Comparison of ENCODE assay signal across 8 cellular contexts in genomic region chr9:120490888-120491595, GRCh38.
A peak's percentile ranks its signal among the peaks of the same experiment; 100 is the strongest.
DNase-seq lines count a peak whose midpoint lies in the region; ATAC-seq and TF ChIP-seq lines count a peak whose summit lies in the region.

No MANE protein-coding gene starts in this region.

- H3K4me1 ChIP-seq in left lung (peaks cover 0 to 12% of the 10 kb centered on the region in 2 donors), PC-3 (ENCODE audit: insufficient read depth, low read length) (peaks cover 7% of the 10 kb centered on the region; the same call in 1 of the 2 replicates), Karpas-422 (ENCODE audit: low read length) (peaks cover 27% of the 10 kb centered on the region)

- H3K27me3 Mint-ChIP-seq in IgD-negative memory B cell = no peaks in the 10 kb centered on the region

- H3K4me3 ChIP-seq in left lung (no peak overlapping the region), PC-3 (ENCODE audit: low read length) (no peak overlapping the region), lower leg skin (ENCODE audit: low read depth, poor library complexity, severe bottlenecking) (no peak overlapping the region), Karpas-422 (ENCODE audit: low read length) (no peak overlapping the region)

- no peak overlapping the region for H3K4me2 ChIP-seq in PC-3 (ENCODE audit: low read length)
- H3K4me2 ChIP-seq in Karpas-422 (ENCODE audit: low read depth, low read length, poor library complexity, severe bottlenecking) = no peak overlapping the region

- TF ChIP-seq POLR2A in lower leg skin (IDR thresholded peaks at IDR 0.05) = no peak

- H3K9me3 ChIP-seq in left lung (no peaks in the 10 kb centered on the region), PC-3 (ENCODE audit: low read length) (no peaks in the 10 kb centered on the region), Karpas-422 (ENCODE audit: low read length) (no peaks in the 10 kb centered on the region)

- CTCF ChIA-PET in PC-3 (lab: Charles Lee) = no interaction called here

- intact Hi-C loops in left lung (cut with DNase I) = no loop called here
- intact Hi-C loops in PC-3 (cut with micrococcal nuclease) = no loop called here
- intact Hi-C loops in lower leg skin (cut with DNase I; ENCODE audit: low total_unique reads) = no loop called here

- ATAC-seq in GM18517 (IDR thresholded peaks at IDR 0.05; ENCODE audit: unreplicated experiment) = peak; percentile 59
- ATAC-seq in GM21786 (IDR thresholded peaks at IDR 0.05; ENCODE audit: unreplicated experiment) = peak; percentile 98
- ATAC-seq in left lung = peak; percentile 86
- ATAC-seq in PC-3 = no peak

- H3K36me3 ChIP-seq in left lung (peaks cover 0 to 42% of the 10 kb centered on the region in 2 donors), PC-3 (ENCODE audit: low read depth, low read length) (peaks cover 12% of the 10 kb centered on the region), Karpas-422 (ENCODE audit: insufficient read depth, low read length) (peaks cover 19% of the 10 kb centered on the region; the same call in 1 of the 2 replicates)

- H3K27me3 ChIP-seq in left lung = no peaks in the 10 kb centered on the region
- no peaks in the 10 kb centered on the region for H3K27me3 ChIP-seq in PC-3 (ENCODE audit: low read length)
- H3K27me3 ChIP-seq in Karpas-422 (ENCODE audit: low read length) = no peaks in the 10 kb centered on the region

- no peak overlapping the region for H3K9ac ChIP-seq in PC-3 (ENCODE audit: low read length)
- no peak overlapping the region for H3K9ac ChIP-seq in Karpas-422 (ENCODE audit: low read length)

- peak overlapping the region in 2 of 3 donors; percentile 6 to 22 for H3K27ac Mint-ChIP-seq in IgD-negative memory B cell

- WGBS in lower leg skin, 2 donors = 62 to 63% methylated on average over 5 of the region's 5 CpGs

- H3F3A ChIP-seq in PC-3 (ENCODE audit: low read length, unreplicated experiment) = no peaks in the 10 kb centered on the region

- peaks cover 12% of the 10 kb centered on the region for H3K36me3 Mint-ChIP-seq in IgD-negative memory B cell

- peak in 1 of 2 donors; percentile 41 for DNase-seq in left lung
- no peak for DNase-seq in PC-3
- no peak for DNase-seq in lower leg skin (ENCODE audit: low spot score in 2 of 2)
- DNase-seq in Karpas-422 = no peak
- DNase-seq in effector CD8-positive, alpha-beta T cell (lab: John Stamatoyannopoulos, UW) = no peak

- H4K20me1 ChIP-seq in PC-3 (ENCODE audit: low read length) (no peaks in the 10 kb centered on the region), Karpas-422 (ENCODE audit: insufficient read depth, low read depth, low read length) (no peaks in the 10 kb centered on the region)

- TF ChIP-seq CTCF in left lung (IDR thresholded peaks at IDR 0.05) (no peak), PC-3 (conservative IDR thresholded peaks at IDR 0.05; ENCODE audit: low read depth, low read length) (no peak), lower leg skin (IDR thresholded peaks at IDR 0.05) (no peak)

- no peaks in the 10 kb centered on the region for H3K9me2 ChIP-seq in PC-3 (replicated peaks; ENCODE audit: low read length)
- no peaks in the 10 kb centered on the region for H3K9me2 ChIP-seq in Karpas-422 (replicated peaks; ENCODE audit: insufficient read depth, low read length)

- H3K9me3 Mint-ChIP-seq in IgD-negative memory B cell = peaks cover 0 to 3% (median 0%) of the 10 kb centered on the region in 3 donors

- H3K4me3 Mint-ChIP-seq in IgD-negative memory B cell = peak overlapping the region in 1 of 4 donors; percentile 28

- POLR2A ChIA-PET in PC-3 (lab: Charles Lee; ENCODE audit: unreplicated experiment) = no interaction called here

- no peaks in the 10 kb centered on the region for H3K79me2 ChIP-seq in PC-3 (ENCODE audit: low read length)
- H3K79me2 ChIP-seq in Karpas-422 (ENCODE audit: low read length) = peaks cover 12% of the 10 kb centered on the region

- BruUV-seq in PC-3 (replicated peaks; lab: Mats Ljungman, UMichigan) = no TSS peak

- H2AFZ ChIP-seq in PC-3 (ENCODE audit: low read length) (no peak overlapping the region), Karpas-422 (ENCODE audit: low read length) (no peak overlapping the region)

- peak overlapping the region; percentile 55 for H3K27ac ChIP-seq in left lung
- H3K27ac ChIP-seq in PC-3 (ENCODE audit: low read length) = no peak overlapping the region
- H3K27ac ChIP-seq in Karpas-422 (ENCODE audit: low read length) = no peak overlapping the region

- H3K4me1 Mint-ChIP-seq in IgD-negative memory B cell = peaks cover 4 to 8% (median 5%) of the 10 kb centered on the region in 3 donors

Comparison
In these comparisons a context has a peak if more than half of its experiments do, and no peak if none do; other contexts are left out.
1. H3K27ac ChIP-seq: peak in left lung (2 of 2); none in PC-3 (single experiment) and Karpas-422 (single experiment).